Comparison of ENCODE assay signal across 1 cellular context in the genomic region with DNA sequence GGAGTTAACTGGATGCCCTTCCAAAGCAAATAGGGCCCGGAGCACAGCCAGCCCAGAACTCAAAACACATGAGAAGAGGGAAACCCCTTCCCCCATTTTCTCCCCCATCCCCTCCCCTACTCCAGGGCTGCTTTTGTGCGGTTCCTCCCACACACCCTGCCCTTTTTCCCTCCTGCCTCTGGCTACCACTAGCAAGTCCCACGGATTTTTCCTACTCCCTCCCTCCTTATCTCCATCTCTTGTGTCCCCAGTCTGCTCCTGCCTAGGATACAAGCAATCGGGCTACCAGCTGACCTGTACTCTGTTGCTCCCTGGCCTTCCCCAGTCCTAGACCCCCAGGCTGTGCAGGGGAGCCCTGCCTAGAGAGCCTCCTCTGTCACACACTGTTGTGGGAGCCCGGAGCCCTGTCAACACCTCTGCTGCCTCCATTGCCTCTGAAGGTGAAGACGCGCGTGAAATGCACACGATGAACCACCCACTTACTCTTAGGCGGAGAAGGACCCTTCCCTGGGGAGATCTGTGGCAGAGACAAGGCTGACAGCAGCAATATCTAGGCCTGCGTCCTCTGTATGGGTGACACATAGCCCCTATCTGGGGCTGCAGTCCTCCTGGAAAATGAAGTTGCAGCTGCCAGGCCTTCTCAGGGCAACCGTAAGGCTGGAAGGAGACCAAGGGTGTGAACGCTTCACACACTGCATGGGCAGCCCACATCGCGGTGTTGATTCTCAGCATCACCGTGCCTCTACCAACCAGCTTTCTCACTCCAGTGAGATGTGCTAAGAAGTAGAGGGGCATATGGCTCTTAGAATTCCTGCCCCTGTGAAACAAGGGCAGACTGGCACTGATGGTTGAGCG.
TF ChIP-seq lines count a peak whose summit lies in the region.

No MANE protein-coding gene starts in this region.

TF ChIP-seq in GM23338, 12 proteins besides CTCF, POLR2A, EP300 and RAD21:
- TF ChIP-seq, protein P1, sequence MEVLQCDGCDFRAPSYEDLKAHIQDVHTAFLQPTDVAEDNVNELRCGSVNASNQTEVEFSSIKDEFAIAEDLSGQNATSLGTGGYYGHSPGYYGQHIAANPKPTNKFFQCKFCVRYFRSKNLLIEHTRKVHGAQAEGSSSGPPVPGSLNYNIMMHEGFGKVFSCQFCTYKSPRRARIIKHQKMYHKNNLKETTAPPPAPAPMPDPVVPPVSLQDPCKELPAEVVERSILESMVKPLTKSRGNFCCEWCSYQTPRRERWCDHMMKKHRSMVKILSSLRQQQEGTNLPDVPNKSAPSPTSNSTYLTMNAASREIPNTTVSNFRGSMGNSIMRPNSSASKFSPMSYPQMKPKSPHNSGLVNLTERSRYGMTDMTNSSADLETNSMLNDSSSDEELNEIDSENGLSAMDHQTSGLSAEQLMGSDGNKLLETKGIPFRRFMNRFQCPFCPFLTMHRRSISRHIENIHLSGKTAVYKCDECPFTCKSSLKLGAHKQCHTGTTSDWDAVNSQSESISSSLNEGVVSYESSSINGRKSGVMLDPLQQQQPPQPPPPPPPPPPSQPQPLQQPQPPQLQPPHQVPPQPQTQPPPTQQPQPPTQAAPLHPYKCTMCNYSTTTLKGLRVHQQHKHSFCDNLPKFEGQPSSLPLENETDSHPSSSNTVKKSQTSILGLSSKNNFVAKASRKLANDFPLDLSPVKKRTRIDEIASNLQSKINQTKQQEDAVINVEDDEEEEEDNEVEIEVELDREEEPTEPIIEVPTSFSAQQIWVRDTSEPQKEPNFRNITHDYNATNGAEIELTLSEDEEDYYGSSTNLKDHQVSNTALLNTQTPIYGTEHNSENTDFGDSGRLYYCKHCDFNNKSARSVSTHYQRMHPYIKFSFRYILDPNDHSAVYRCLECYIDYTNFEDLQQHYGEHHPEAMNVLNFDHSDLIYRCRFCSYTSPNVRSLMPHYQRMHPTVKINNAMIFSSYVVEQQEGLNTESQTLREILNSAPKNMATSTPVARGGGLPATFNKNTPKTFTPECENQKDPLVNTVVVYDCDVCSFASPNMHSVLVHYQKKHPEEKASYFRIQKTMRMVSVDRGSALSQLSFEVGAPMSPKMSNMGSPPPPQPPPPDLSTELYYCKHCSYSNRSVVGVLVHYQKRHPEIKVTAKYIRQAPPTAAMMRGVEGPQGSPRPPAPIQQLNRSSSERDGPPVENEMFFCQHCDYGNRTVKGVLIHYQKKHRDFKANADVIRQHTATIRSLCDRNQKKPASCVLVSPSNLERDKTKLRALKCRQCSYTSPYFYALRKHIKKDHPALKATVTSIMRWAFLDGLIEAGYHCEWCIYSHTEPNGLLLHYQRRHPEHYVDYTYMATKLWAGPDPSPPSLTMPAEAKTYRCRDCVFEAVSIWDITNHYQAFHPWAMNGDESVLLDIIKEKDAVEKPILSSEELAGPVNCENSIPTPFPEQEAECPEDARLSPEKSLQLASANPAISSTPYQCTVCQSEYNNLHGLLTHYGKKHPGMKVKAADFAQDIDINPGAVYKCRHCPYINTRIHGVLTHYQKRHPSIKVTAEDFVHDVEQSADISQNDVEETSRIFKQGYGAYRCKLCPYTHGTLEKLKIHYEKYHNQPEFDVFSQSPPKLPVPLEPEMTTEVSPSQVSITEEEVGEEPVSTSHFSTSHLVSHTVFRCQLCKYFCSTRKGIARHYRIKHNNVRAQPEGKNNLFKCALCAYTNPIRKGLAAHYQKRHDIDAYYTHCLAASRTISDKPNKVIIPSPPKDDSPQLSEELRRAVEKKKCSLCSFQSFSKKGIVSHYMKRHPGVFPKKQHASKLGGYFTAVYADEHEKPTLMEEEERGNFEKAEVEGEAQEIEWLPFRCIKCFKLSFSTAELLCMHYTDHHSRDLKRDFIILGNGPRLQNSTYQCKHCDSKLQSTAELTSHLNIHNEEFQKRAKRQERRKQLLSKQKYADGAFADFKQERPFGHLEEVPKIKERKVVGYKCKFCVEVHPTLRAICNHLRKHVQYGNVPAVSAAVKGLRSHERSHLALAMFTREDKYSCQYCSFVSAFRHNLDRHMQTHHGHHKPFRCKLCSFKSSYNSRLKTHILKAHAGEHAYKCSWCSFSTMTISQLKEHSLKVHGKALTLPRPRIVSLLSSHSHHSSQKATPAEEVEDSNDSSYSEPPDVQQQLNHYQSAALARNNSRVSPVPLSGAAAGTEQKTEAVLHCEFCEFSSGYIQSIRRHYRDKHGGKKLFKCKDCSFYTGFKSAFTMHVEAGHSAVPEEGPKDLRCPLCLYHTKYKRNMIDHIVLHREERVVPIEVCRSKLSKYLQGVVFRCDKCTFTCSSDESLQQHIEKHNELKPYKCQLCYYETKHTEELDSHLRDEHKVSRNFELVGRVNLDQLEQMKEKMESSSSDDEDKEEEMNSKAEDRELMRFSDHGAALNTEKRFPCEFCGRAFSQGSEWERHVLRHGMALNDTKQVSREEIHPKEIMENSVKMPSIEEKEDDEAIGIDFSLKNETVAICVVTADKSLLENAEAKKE (CRISPR knock-in tag; IDR thresholded peaks at IDR 0.05): no peak
- TF ChIP-seq, protein P2, sequence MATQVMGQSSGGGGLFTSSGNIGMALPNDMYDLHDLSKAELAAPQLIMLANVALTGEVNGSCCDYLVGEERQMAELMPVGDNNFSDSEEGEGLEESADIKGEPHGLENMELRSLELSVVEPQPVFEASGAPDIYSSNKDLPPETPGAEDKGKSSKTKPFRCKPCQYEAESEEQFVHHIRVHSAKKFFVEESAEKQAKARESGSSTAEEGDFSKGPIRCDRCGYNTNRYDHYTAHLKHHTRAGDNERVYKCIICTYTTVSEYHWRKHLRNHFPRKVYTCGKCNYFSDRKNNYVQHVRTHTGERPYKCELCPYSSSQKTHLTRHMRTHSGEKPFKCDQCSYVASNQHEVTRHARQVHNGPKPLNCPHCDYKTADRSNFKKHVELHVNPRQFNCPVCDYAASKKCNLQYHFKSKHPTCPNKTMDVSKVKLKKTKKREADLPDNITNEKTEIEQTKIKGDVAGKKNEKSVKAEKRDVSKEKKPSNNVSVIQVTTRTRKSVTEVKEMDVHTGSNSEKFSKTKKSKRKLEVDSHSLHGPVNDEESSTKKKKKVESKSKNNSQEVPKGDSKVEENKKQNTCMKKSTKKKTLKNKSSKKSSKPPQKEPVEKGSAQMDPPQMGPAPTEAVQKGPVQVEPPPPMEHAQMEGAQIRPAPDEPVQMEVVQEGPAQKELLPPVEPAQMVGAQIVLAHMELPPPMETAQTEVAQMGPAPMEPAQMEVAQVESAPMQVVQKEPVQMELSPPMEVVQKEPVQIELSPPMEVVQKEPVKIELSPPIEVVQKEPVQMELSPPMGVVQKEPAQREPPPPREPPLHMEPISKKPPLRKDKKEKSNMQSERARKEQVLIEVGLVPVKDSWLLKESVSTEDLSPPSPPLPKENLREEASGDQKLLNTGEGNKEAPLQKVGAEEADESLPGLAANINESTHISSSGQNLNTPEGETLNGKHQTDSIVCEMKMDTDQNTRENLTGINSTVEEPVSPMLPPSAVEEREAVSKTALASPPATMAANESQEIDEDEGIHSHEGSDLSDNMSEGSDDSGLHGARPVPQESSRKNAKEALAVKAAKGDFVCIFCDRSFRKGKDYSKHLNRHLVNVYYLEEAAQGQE (IDR thresholded peaks at IDR 0.05; ENCODE audit: unreplicated experiment): no peak
- TF ChIP-seq EZH2 (IDR thresholded peaks at IDR 0.05; ENCODE audit: low read depth, unreplicated experiment) (no peak), EZH2phosphoT487 (IDR thresholded peaks at IDR 0.05; ENCODE audit: unreplicated experiment) (no peak), ZNF114 (CRISPR knock-in tag; IDR thresholded peaks at IDR 0.05) (no peak), STAT1 (IDR thresholded peaks at IDR 0.05; ENCODE audit: unreplicated experiment) (no peak), CREB1 (CRISPR knock-in tag; IDR thresholded peaks at IDR 0.05; ENCODE audit: low read depth) (no peak), ZNF331 (CRISPR knock-in tag; IDR thresholded peaks at IDR 0.05; ENCODE audit: low read depth) (no peak), POLR2AphosphoS5 (IDR thresholded peaks at IDR 0.05; ENCODE audit: low read depth) (no peak), JUNB (IDR thresholded peaks at IDR 0.05; ENCODE audit: unreplicated experiment) (no peak), NANOG (IDR thresholded peaks at IDR 0.05; ENCODE audit: borderline replicate concordance) (no peak)
- TF ChIP-seq, protein P3, sequence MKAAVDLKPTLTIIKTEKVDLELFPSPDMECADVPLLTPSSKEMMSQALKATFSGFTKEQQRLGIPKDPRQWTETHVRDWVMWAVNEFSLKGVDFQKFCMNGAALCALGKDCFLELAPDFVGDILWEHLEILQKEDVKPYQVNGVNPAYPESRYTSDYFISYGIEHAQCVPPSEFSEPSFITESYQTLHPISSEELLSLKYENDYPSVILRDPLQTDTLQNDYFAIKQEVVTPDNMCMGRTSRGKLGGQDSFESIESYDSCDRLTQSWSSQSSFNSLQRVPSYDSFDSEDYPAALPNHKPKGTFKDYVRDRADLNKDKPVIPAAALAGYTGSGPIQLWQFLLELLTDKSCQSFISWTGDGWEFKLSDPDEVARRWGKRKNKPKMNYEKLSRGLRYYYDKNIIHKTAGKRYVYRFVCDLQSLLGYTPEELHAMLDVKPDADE (IDR thresholded peaks at IDR 0.05): no peak
